Comparison of ENCODE assay signal across 8 cellular contexts in the genomic region with DNA sequence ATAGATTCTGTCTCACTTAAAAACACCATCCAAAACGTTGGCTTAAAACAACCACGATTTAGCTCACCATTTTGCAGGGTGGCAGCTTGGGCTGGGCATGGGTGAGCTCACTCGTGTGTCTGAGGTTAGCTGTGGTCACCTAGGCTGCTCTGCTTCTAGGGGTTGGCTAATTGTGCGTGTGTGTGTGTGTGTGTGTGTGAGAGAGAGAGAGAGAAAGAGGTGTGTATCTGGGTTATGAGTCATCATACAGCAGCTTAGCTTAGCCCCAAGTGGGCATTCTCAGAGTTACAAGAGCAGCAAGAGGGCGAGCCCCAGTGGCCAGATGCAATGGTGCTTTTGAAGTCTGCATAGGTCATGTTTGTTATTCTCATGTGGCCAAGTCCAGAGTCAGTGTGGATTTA. TPM values are rescaled to one million over a fixed set of nuclear protein-coding genes. Genes with fewer than 3 reads are reported as not detected.
DNase-seq lines count a peak whose midpoint lies in the region; ATAC-seq, FAIRE-seq and TF ChIP-seq lines count a peak whose summit lies in the region.

No MANE protein-coding gene starts in this region.

- H3K27me3 ChIP-seq in Peyer's patch: no peaks in the 10 kb centered on the region

- no peaks in the 10 kb centered on the region for H3K36me3 ChIP-seq in Peyer's patch

- peak; percentile 65 for DNase-seq in AG08396 (ENCODE audit: low spot score)
- peak; percentile 75 for DNase-seq in NOMO-1 treated with DMSO at 0.1 percent for 48 hours (lab: John Stamatoyannopoulos, UW; ENCODE audit: unreplicated experiment)
- peak; percentile 63 for DNase-seq in activated effector memory CD4-positive, alpha-beta T cell treated with anti-CD3 and anti-CD28 coated beads, Interleukin-2, amount 50 U/mL, for 16 hours
- DNase-seq in Peyer's patch: no peak
- no peak for DNase-seq in Ammon's horn (ENCODE audit: low spot score)

- no peak overlapping the region for H3K4me3 ChIP-seq in Peyer's patch

- no peak overlapping the region for H3K27ac ChIP-seq in Peyer's patch

- TF ChIP-seq POLR2A in Peyer's patch (IDR thresholded peaks at IDR 0.05): no peak

- peak; percentile 49 for FAIRE-seq in islet of Langerhans (lab: Jason Lieb, UNC)

- ATAC-seq in GM18858 (IDR thresholded peaks at IDR 0.05; ENCODE audit: unreplicated experiment) (peak; percentile 88), HG03064 (IDR thresholded peaks at IDR 0.05; ENCODE audit: low read depth, unreplicated experiment) (peak; percentile 81)

- TF ChIP-seq CTCF in Peyer's patch (IDR thresholded peaks at IDR 0.05): peak in 2 of 6 experiments; percentile 13 to 48

- H3K4me1 ChIP-seq in Peyer's patch: peaks cover 0 to 13% (median 3%) of the 10 kb centered on the region in 4 donors

- no peaks in the 10 kb centered on the region for H3K9me3 ChIP-seq in Peyer's patch

RNA-seq across cellular contexts. Expression of gene FBXW8, which starts 6.0 kb away (rescaled TPM):
- 10 to 100 TPM in 1 of 4 donors, 1 to 10 TPM in 3; 4.7 to 28.9 (median 9.2) TPM for total RNA-seq in Peyer's patch

RNA-seq across cellular contexts. Expression of gene HRK, which starts 35.5 kb away (rescaled TPM):
- total RNA-seq in Peyer's patch: not detected

Comparison
In these comparisons a context has a peak if more than half of its experiments do, and no peak if none do; other contexts are left out.
1. DNase-seq: peak in AG08396 (single experiment), NOMO-1 treated with DMSO at 0.1 percent for 48 hours (single experiment) and activated effector memory CD4-positive, alpha-beta T cell treated with anti-CD3 and anti-CD28 coated beads, Interleukin-2, amount 50 U/mL, for 16 hours (single experiment); none in Peyer's patch (0 of 3) and Ammon's horn (single experiment).